ENCODE assay signal across 8 cellular contexts in the genomic region with DNA sequence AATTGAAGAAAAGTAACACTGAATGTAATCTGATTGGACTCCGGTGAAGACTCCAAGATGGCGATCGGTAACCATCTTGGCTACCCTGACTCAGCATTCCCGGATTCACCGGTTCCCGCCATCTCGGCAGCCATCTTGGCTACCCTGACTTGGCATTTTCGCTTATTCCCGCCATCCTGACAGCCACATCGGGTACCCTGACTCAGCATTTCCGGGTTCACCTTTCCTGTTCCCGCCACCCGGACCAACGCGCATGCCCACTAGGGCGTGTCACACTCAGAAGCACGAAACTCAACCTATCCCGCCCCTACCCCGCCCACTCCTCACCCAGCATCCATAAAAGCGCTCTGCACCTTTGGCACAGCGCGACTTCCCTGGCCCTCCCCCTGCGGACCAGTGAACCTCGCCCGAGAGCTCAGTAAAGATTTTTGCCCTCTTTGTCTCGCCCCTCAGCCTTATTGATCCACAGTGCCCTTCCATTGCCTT. TPM values are rescaled to one million over a fixed set of nuclear protein-coding genes. Genes with fewer than 3 reads are reported as not detected.
DNase-seq lines count a peak whose midpoint lies in the region; ATAC-seq and TF ChIP-seq lines count a peak whose summit lies in the region.

No MANE protein-coding gene starts in this region.

- H3K9me3 Mint-ChIP-seq in activated CD4-positive, alpha-beta T cell treated with anti-CD3 and anti-CD28 coated beads for 36 hours (ENCODE audit: low read depth): no peaks in the 10 kb centered on the region

- peaks cover 31% of the 10 kb centered on the region for H3K36me3 Mint-ChIP-seq in activated CD4-positive, alpha-beta T cell treated with anti-CD3 and anti-CD28 coated beads for 36 hours (ENCODE audit: low read depth)

- peak overlapping the region; percentile 47 for H3K4me3 Mint-ChIP-seq in activated CD4-positive, alpha-beta T cell treated with anti-CD3 and anti-CD28 coated beads for 36 hours

- ATAC-seq in activated CD4-positive, alpha-beta T cell treated with anti-CD3 and anti-CD28 coated beads for 36 hours: peak; percentile 38
- ATAC-seq in lower lobe of right lung: peak; percentile 61 to 86

- no peaks in the 10 kb centered on the region for H3K27me3 Mint-ChIP-seq in activated CD4-positive, alpha-beta T cell treated with anti-CD3 and anti-CD28 coated beads for 36 hours

- H3K4me3 ChIP-seq in BJ (ENCODE audit: low read depth, low read length): 0 out of 2 replicates have a peak overlapping the region, but pooled peaks have one; percentile 1
- H3K4me3 ChIP-seq in lower lobe of right lung: no peak overlapping the region

- peak overlapping the region; percentile 89 for H3K27ac Mint-ChIP-seq in activated CD4-positive, alpha-beta T cell treated with anti-CD3 and anti-CD28 coated beads for 36 hours

- H3K4me1 ChIP-seq in lower lobe of right lung: no peaks in the 10 kb centered on the region

- H3K27me3 ChIP-seq in BJ (ENCODE audit: control insufficient read depth, insufficient read depth, low read length): no peaks in the 10 kb centered on the region
- no peaks in the 10 kb centered on the region for H3K27me3 ChIP-seq in lower lobe of right lung (ENCODE audit: low read depth)

- intact Hi-C loops in activated CD4-positive, alpha-beta T cell treated with anti-CD3 and anti-CD28 coated beads for 36 hours (cut with DNase I, micrococcal nuclease): loop anchor here in 1 of 2 experiments (1.0 kb wide), 1 partner anchor 17 kb away; a partner anchor contains a TSS
- intact Hi-C loops in lower lobe of right lung (cut with DNase I): no loop called here

- H3K36me3 ChIP-seq in BJ (ENCODE audit: control insufficient read depth, insufficient read depth, low read length) (peaks cover 2% of the 10 kb centered on the region; the same call in 1 of the 2 replicates), lower lobe of right lung (peaks cover 11% of the 10 kb centered on the region)

- no peak overlapping the region for H3K27ac ChIP-seq in lower lobe of right lung

- CTCF ChIA-PET in BJ (lab: Yijun Ruan, JAX): interaction anchor here (0.7 to 1.2 kb wide), 2 partner anchors 17 to 143 kb away, joined by 3 to 4 read pairs; no protein-coding TSS in a partner anchor
- CTCF ChIA-PET in activated CD4-positive, alpha-beta T cell treated with anti-CD3 and anti-CD28 coated beads for 36 hours (lab: Charles Lee): no interaction called here

- DNase-seq in BJ (ENCODE audit: low read depth) (peak; percentile 4), dermis blood vessel endothelial cell (peak; percentile 88), lower lobe of right lung (peak; percentile 65), SHP77 (lab: John Stamatoyannopoulos, UW) (no peak), HK-2 (ENCODE audit: unreplicated experiment) (no peak), NCI-H345 (lab: John Stamatoyannopoulos, UW) (no peak)
- DNase-seq in activated CD4-positive, alpha-beta T cell treated with anti-CD3 and anti-CD28 coated beads for 36 hours: peak; percentile 91
- DNase-seq in stimulated activated naive CD4-positive, alpha-beta T cell (lab: John Stamatoyannopoulos, UW): peak in 4 of 6 experiments; percentile 5 to 47 (median 10)

- TF ChIP-seq CTCF in BJ (IDR thresholded peaks at IDR 0.05; ENCODE audit: insufficient read depth, low read depth, low read length): no peak
- TF ChIP-seq CTCF in lower lobe of right lung (IDR thresholded peaks at IDR 0.05): no peak

- POLR2A ChIA-PET in BJ (lab: Charles Lee): no interaction called here
- POLR2A ChIA-PET in activated CD4-positive, alpha-beta T cell treated with anti-CD3 and anti-CD28 coated beads for 36 hours (lab: Charles Lee): no interaction called here

- H3K4me1 Mint-ChIP-seq in activated CD4-positive, alpha-beta T cell treated with anti-CD3 and anti-CD28 coated beads for 36 hours: peaks cover 51% of the 10 kb centered on the region

- peaks cover 3% of the 10 kb centered on the region for H3K9me3 ChIP-seq in lower lobe of right lung

RNA-seq across cellular contexts. Expression of a gene that starts 17.2 kb away (rescaled TPM):
- polyA plus RNA-seq in BJ (2011; rRNA removed): 102 and 120 TPM in 2 replicates
- 40.0 and 59.7 TPM in 2 replicates for polyA minus RNA-seq in BJ (2011; rRNA and poly(A)+ RNA removed)
- 10 to 100 TPM; 45.9 to 46.6 TPM for total RNA-seq in activated CD4-positive, alpha-beta T cell treated with anti-CD3 and anti-CD28 coated beads for 36 hours
- total RNA-seq in dermis blood vessel endothelial cell: 121 and 127 TPM in 2 replicates
- total RNA-seq in lower lobe of right lung: 65.4 TPM

Comparison
In these comparisons a context has a peak if more than half of its experiments do, and no peak if none do; other contexts are left out.
1. DNase-seq: peak in BJ (single experiment), activated CD4-positive, alpha-beta T cell treated with anti-CD3 and anti-CD28 coated beads for 36 hours (single experiment), dermis blood vessel endothelial cell (single experiment), lower lobe of right lung (single experiment) and stimulated activated naive CD4-positive, alpha-beta T cell (4 of 6); none in SHP77 (0 of 2), HK-2 (single experiment) and NCI-H345 (single experiment).